In genomic region chr2:166173263-166173662, GRCh38 we compare ENCODE assay signal across 29 cellular contexts. TPM values are rescaled to one million over a fixed set of nuclear protein-coding genes. Genes with fewer than 3 reads are reported as not detected.
"Had no signal": no experiment of that assay in that cellular context is flagged by ENCODE, and none has a peak within 500 bp of the region (broad histone marks: within the 10 kb centered on the region; RNA-seq: fewer than 3 reads in every experiment).

No MANE protein-coding gene starts in this region.

- H3K27ac Mint-ChIP-seq: activated B cell treated with CpG ODN at 0.5 μM for 24 hours; activated CD4-positive, alpha-beta T cell treated with anti-CD3 and anti-CD28 coated beads, Interleukin-2, amount 10 ng/mL, durations not matched to agents 24 days and 14 days; activated CD8-positive, alpha-beta memory T cell treated with anti-CD3 and anti-CD28 coated beads, Interleukin-2, amount 10 ng/mL, durations not matched to agents 7 days and 5 days; activated naive CD4-positive, alpha-beta T cell treated with anti-CD3 and anti-CD28 coated beads, Interleukin-2, amount 50 U/mL, for 24 hours; activated T-cell treated with anti-CD3 and anti-CD28 coated beads, Interleukin-2, amount 50 U/mL, for 24 hours; activated T-helper 1 cell treated with anti-CD3 and anti-CD28 coated beads, Interleukin-12 subunit alpha, Interleukin-12 subunit beta, Interleukin-2, Interleukin-4 antibody, amounts not matched to agents 30 ng/mL and 10 ng/mL and 1 ng/mL, durations not matched to agents 14 hours and 24 hours and 36 hours; T-helper 17 cell had no signal

- H3K9me3 ChIP-seq: ascending aorta, body of pancreas, MG63, Peyer's patch, SJCRH30 had no signal

- H3K4me3 ChIP-seq: ascending aorta, body of pancreas, coronary artery, MG63, Peyer's patch, SJCRH30 had no signal

- H3K27ac ChIP-seq: ascending aorta, body of pancreas, coronary artery, Peyer's patch, RWPE1, SJCRH30 had no signal

- H3K9me3 Mint-ChIP-seq: activated B cell treated with CpG ODN at 0.5 μM for 24 hours; activated CD4-positive, alpha-beta T cell treated with anti-CD3 and anti-CD28 coated beads, Interleukin-2, amount 10 ng/mL, durations not matched to agents 24 days and 14 days; activated naive CD4-positive, alpha-beta T cell treated with anti-CD3 and anti-CD28 coated beads, Interleukin-2, amount 50 U/mL, for 24 hours; activated T-cell treated with anti-CD3 and anti-CD28 coated beads, Interleukin-2, amount 50 U/mL, for 24 hours; activated T-helper 1 cell treated with anti-CD3 and anti-CD28 coated beads, Interleukin-12 subunit alpha, Interleukin-12 subunit beta, Interleukin-2, Interleukin-4 antibody, amounts not matched to agents 30 ng/mL and 10 ng/mL and 1 ng/mL, durations not matched to agents 14 hours and 24 hours and 36 hours had no signal

- H3K36me3 Mint-ChIP-seq: activated CD8-positive, alpha-beta memory T cell treated with anti-CD3 and anti-CD28 coated beads, Interleukin-2, amount 10 ng/mL, durations not matched to agents 7 days and 5 days; activated naive CD4-positive, alpha-beta T cell treated with anti-CD3 and anti-CD28 coated beads, Interleukin-2, amount 50 U/mL, for 24 hours had no signal

- H3K36me3 ChIP-seq: ascending aorta, MG63, Peyer's patch, SJCRH30 had no signal

- H3K27me3 Mint-ChIP-seq: activated B cell treated with CpG ODN at 0.5 μM for 24 hours had no signal

- H3K4me1 Mint-ChIP-seq: activated B cell treated with CpG ODN at 0.5 μM for 24 hours; activated CD4-positive, alpha-beta T cell treated with anti-CD3 and anti-CD28 coated beads, Interleukin-2, amount 10 ng/mL, durations not matched to agents 24 days and 14 days; activated CD8-positive, alpha-beta memory T cell treated with anti-CD3 and anti-CD28 coated beads, Interleukin-2, amount 10 ng/mL, durations not matched to agents 7 days and 5 days; activated naive CD4-positive, alpha-beta T cell treated with anti-CD3 and anti-CD28 coated beads, Interleukin-2, amount 50 U/mL, for 24 hours; T-helper 17 cell had no signal

- H3K27me3 ChIP-seq: ascending aorta, body of pancreas, MG63, Peyer's patch, SJCRH30 had no signal

- H3K4me3 Mint-ChIP-seq: activated B cell treated with CpG ODN at 0.5 μM for 24 hours; activated CD4-positive, alpha-beta T cell treated with anti-CD3 and anti-CD28 coated beads, Interleukin-2, amount 10 ng/mL, durations not matched to agents 24 days and 14 days; activated CD8-positive, alpha-beta memory T cell treated with anti-CD3 and anti-CD28 coated beads, Interleukin-2, amount 10 ng/mL, durations not matched to agents 7 days and 5 days; activated naive CD4-positive, alpha-beta T cell treated with anti-CD3 and anti-CD28 coated beads, Interleukin-2, amount 50 U/mL, for 24 hours; activated T-cell treated with anti-CD3 and anti-CD28 coated beads, Interleukin-2, amount 50 U/mL, for 24 hours; activated T-helper 1 cell treated with anti-CD3 and anti-CD28 coated beads, Interleukin-12 subunit alpha, Interleukin-12 subunit beta, Interleukin-2, Interleukin-4 antibody, amounts not matched to agents 30 ng/mL and 10 ng/mL and 1 ng/mL, durations not matched to agents 14 hours and 24 hours and 36 hours; T-helper 17 cell had no signal

- DNase-seq: activated B cell treated with CpG ODN at 0.5 μM for 24 hours; activated CD4-positive, alpha-beta T cell treated with anti-CD3 and anti-CD28 coated beads for 1 hour; activated CD4-positive, alpha-beta T cell treated with anti-CD3 and anti-CD28 coated beads, Interleukin-2, amount 10 ng/mL, durations not matched to agents 24 days and 14 days; activated CD4-positive, alpha-beta T cell treated with anti-CD3 and anti-CD28 coated beads, Interleukin-2, amount 50 U/mL, for 48 hours; activated CD8-positive, alpha-beta memory T cell treated with anti-CD3 and anti-CD28 coated beads, Interleukin-2, amount 10 ng/mL, durations not matched to agents 7 days and 5 days; activated effector memory CD4-positive, alpha-beta T cell treated with Interleukin-2 at 50 U/mL for 16 hours; activated naive CD4-positive, alpha-beta T cell; activated T-cell treated with anti-CD3 and anti-CD28 coated beads, Interleukin-2, amount 50 U/mL, for 24 hours; body of pancreas; central memory CD4-positive, alpha-beta T cell; MG63; MV-4-11; NCI-H1092 treated with DMSO at 0.1 percent for 48 hours; NCI-H1417 treated with DMSO at 0.1 percent for 48 hours; NCI-H187; NCI-H526; NK-92 treated with Interleukin-12 subunit alpha and Interleukin-12 subunit beta, amount 100 ng/mL, for 24 hours; OCI-M1; Peyer's patch; Right ventricle myocardium superior; SJCRH30; T-helper 17 cell; T-helper 9 cell had no signal

- H3K4me1 ChIP-seq: ascending aorta, body of pancreas, Peyer's patch, SJCRH30 had no signal

- ATAC-seq: activated CD8-positive, alpha-beta memory T cell treated with anti-CD3 and anti-CD28 coated beads, Interleukin-2, amount 10 ng/mL, durations not matched to agents 7 days and 5 days; body of pancreas; T-helper 17 cell had no signal

RNA-seq across cellular contexts. Expression of gene SCN1A, which starts 45.4 kb away (rescaled TPM):
- total RNA-seq: activated B cell treated with CpG ODN at 0.5 μM for 24 hours; activated CD4-positive, alpha-beta T cell treated with anti-CD3 and anti-CD28 coated beads, Interleukin-2, amount 10 ng/mL, durations not matched to agents 24 days and 14 days; activated CD8-positive, alpha-beta memory T cell treated with anti-CD3 and anti-CD28 coated beads, Interleukin-2, amount 10 ng/mL, durations not matched to agents 7 days and 5 days; activated T-helper 1 cell treated with anti-CD3 and anti-CD28 coated beads, Interleukin-12 subunit alpha, Interleukin-12 subunit beta, Interleukin-2, Interleukin-4 antibody, amounts not matched to agents 30 ng/mL and 10 ng/mL and 1 ng/mL, durations not matched to agents 14 hours and 24 hours and 36 hours; ascending aorta; body of pancreas; bronchial epithelial cell; Peyer's patch; SJCRH30; T-helper 17 cell had no signal
